In genomic region chr4:40980318-40980883, GRCh38 we compare ENCODE assay signal across 10 cellular contexts.
DNase-seq lines count a peak whose midpoint lies in the region; TF ChIP-seq lines count a peak whose summit lies in the region.
"Had no signal": no experiment of that assay in that cellular context is flagged by ENCODE, and none has a peak within 500 bp of the region (broad histone marks: within the 10 kb centered on the region; RNA-seq: fewer than 3 reads in every experiment).

No MANE protein-coding gene starts in this region.

- H3K27ac ChIP-seq in breast epithelium: no peak overlapping the region
- no peak overlapping the region for H3K27ac ChIP-seq in tibial artery
- H3K27ac ChIP-seq: sigmoid colon had no signal

- POLR2A ChIA-PET in MCF 10A (lab: Yijun Ruan, JAX): interaction anchor here (0.9 to 3.0 kb wide), 7 partner anchors 17 to 232 kb away, joined by 3 to 17 read pairs (median 6); partner anchors contain the start of gene APBB2

- TF ChIP-seq CTCF in MCF 10A (IDR thresholded peaks at IDR 0.05; ENCODE audit: unreplicated experiment) (peak; percentile 32), breast epithelium (IDR thresholded peaks at IDR 0.05) (no peak), foreskin fibroblast (IDR thresholded peaks at IDR 0.05; ENCODE audit: low read depth, low read length) (peak; percentile 49), tibial artery (IDR thresholded peaks at IDR 0.05) (peak; percentile 13 to 40)

- H3K27ac Mint-ChIP-seq in MCF 10A (ENCODE audit: low read depth, unreplicated experiment): peak overlapping the region; percentile 49

- H3K4me3 ChIP-seq in breast epithelium (no peak overlapping the region), foreskin fibroblast (ENCODE audit: low read depth in 1 of 2, low read length in 2 of 2) (no peak overlapping the region), tibial artery (no peak overlapping the region)
- H3K4me3 ChIP-seq: sigmoid colon had no signal

- H3K36me3 ChIP-seq in breast epithelium (no peaks in the 10 kb centered on the region), tibial artery (no peaks in the 10 kb centered on the region)
- H3K36me3 ChIP-seq: sigmoid colon had no signal

- intact Hi-C loops in MCF 10A (cut with micrococcal nuclease) (loop anchor here (1.0 kb wide), 2 partner anchors 140 to 232 kb away; no protein-coding TSS in a partner anchor), breast epithelium (cut with DNase I; ENCODE audit: low total_unique reads) (no loop called here), tibial artery (cut with DNase I; ENCODE audit: low total_unique reads) (no loop called here)

- peak; percentile 61 for DNase-seq in MCF 10A (ENCODE audit: unreplicated experiment)
- no peak for DNase-seq in breast epithelium (ENCODE audit: low spot score in 2 of 2)
- peak; percentile 7 for DNase-seq in NCI-H748 treated with DMSO at 0.1 percent for 48 hours (lab: John Stamatoyannopoulos, UW)
- no peak for DNase-seq in foreskin fibroblast
- no peak for DNase-seq in tibial artery
- DNase-seq in stimulated activated CD4-positive, alpha-beta T cell treated with anti-CD3 and anti-CD28 coated beads, Interleukin-1b, Interleukin-23, amount 100 ng/mL, for 48 hours: no peak
- DNase-seq in GM19240 (ENCODE audit: insufficient read length, low spot score): no peak
- no peak for DNase-seq in stimulated activated CD4-positive, alpha-beta T cell treated with anti-CD3 and anti-CD28 coated beads, Interleukin-4, amount 100 ng/mL, for 4 hours
- DNase-seq: Kasumi-1, sigmoid colon had no signal

- no peak overlapping the region for H3K4me3 Mint-ChIP-seq in MCF 10A (ENCODE audit: unreplicated experiment)

- no peaks in the 10 kb centered on the region for H3K9me3 Mint-ChIP-seq in MCF 10A (ENCODE audit: unreplicated experiment)

- H3K4me1 ChIP-seq in breast epithelium: no peaks in the 10 kb centered on the region
- H3K4me1 ChIP-seq in tibial artery: peaks cover 0 to 14% (median 2%) of the 10 kb centered on the region in 4 donors

- H3K27me3 ChIP-seq in breast epithelium (no peaks in the 10 kb centered on the region), tibial artery (no peaks in the 10 kb centered on the region)
- H3K27me3 ChIP-seq: sigmoid colon had no signal

- BruUV-seq in MCF 10A (replicated peaks; lab: Mats Ljungman, UMichigan): no TSS peak

- no peaks in the 10 kb centered on the region for H3K9me3 ChIP-seq in breast epithelium
- H3K9me3 ChIP-seq in tibial artery: no peaks in the 10 kb centered on the region
- H3K9me3 ChIP-seq: sigmoid colon had no signal

- no peaks in the 10 kb centered on the region for H3K27me3 Mint-ChIP-seq in MCF 10A (ENCODE audit: insufficient read depth, unreplicated experiment)

- TF ChIP-seq POLR2A in breast epithelium (IDR thresholded peaks at IDR 0.05): no peak

- peaks cover 70% of the 10 kb centered on the region for H3K36me3 Mint-ChIP-seq in MCF 10A (ENCODE audit: insufficient read depth, unreplicated experiment)

- CTCF ChIA-PET in MCF 10A (lab: Yijun Ruan, JAX): interaction anchor here (0.6 to 6.2 kb wide), 12 partner anchors 9 to 236 kb away, joined by 3 to 48 read pairs (median 4); partner anchors contain the start of gene APBB2

- H3K4me1 Mint-ChIP-seq in MCF 10A (ENCODE audit: insufficient read depth, unreplicated experiment): peaks cover 5% of the 10 kb centered on the region

Comparison
In these comparisons a context has a peak if more than half of its experiments do, and no peak if none do; other contexts are left out.
1. DNase-seq: peak in MCF 10A (single experiment) and NCI-H748 treated with DMSO at 0.1 percent for 48 hours (single experiment); none in breast epithelium (0 of 2), foreskin fibroblast (0 of 2), tibial artery (0 of 2), stimulated activated CD4-positive, alpha-beta T cell treated with anti-CD3 and anti-CD28 coated beads, Interleukin-1b, Interleukin-23, amount 100 ng/mL, for 48 hours (single experiment), GM19240 (single experiment) and stimulated activated CD4-positive, alpha-beta T cell treated with anti-CD3 and anti-CD28 coated beads, Interleukin-4, amount 100 ng/mL, for 4 hours (0 of 2).
2. CTCF ChIP-seq: peak in MCF 10A (single experiment), foreskin fibroblast (single experiment) and tibial artery (2 of 2); none in breast epithelium (0 of 3).